ENCODE assay signal across 9 cellular contexts in genomic region chr2:144583741-144584453, GRCh38.
DNase-seq lines count a peak whose midpoint lies in the region; ATAC-seq and TF ChIP-seq lines count a peak whose summit lies in the region.
"Had no signal": no experiment of that assay in that cellular context is flagged by ENCODE, and none has a peak within 500 bp of the region (broad histone marks: within the 10 kb centered on the region; RNA-seq: fewer than 3 reads in every experiment).

No MANE protein-coding gene starts in this region.

- no peaks in the 10 kb centered on the region for H3K36me3 ChIP-seq in brain microvascular endothelial cell (replicated peaks)
- H3K36me3 ChIP-seq: colonic mucosa had no signal

- H3K4me3 ChIP-seq in brain microvascular endothelial cell (ENCODE audit: low read depth, low read length): no peak overlapping the region
- H3K4me3 ChIP-seq: colonic mucosa had no signal

- DNase-seq in AG20443 (ENCODE audit: low spot score) (peak; percentile 80), HS-5 (ENCODE audit: low read depth) (peak; percentile 74), brain microvascular endothelial cell (peak; percentile 74), kidney glomerular epithelial cell (lab: John Stamatoyannopoulos, UW) (peak; percentile 37), NCI-H146 (lab: John Stamatoyannopoulos, UW) (no peak), DMS53 treated with DMSO at 0.1 percent for 48 hours (lab: John Stamatoyannopoulos, UW; ENCODE audit: unreplicated experiment) (no peak)
- no peak for DNase-seq in activated CD4-positive, alpha-beta T cell treated with anti-CD3 and anti-CD28 coated beads for 4 hours
- DNase-seq: colonic mucosa had no signal

- no peak for TF ChIP-seq CTCF in brain microvascular endothelial cell (IDR thresholded peaks at IDR 0.05; ENCODE audit: low read depth, low read length, missing control alignments)

- no peak overlapping the region for H3K27ac ChIP-seq in brain microvascular endothelial cell
- H3K27ac ChIP-seq: colonic mucosa had no signal

- no peaks in the 10 kb centered on the region for H3K27me3 ChIP-seq in brain microvascular endothelial cell (replicated peaks)
- H3K27me3 ChIP-seq: colonic mucosa had no signal

- in situ Hi-C loops in brain microvascular endothelial cell (cut with HindIII; ENCODE audit: low pct_ligation_motif_present, low sequenced_read_pairs): no loop called here

- no peak for ATAC-seq in GM18909 (IDR thresholded peaks at IDR 0.05; ENCODE audit: poor library complexity, unreplicated experiment)

Comparison
In these comparisons a context has a peak if more than half of its experiments do, and no peak if none do; other contexts are left out.
1. DNase-seq: peak in AG20443 (single experiment), HS-5 (single experiment), brain microvascular endothelial cell (single experiment) and kidney glomerular epithelial cell (single experiment); none in NCI-H146 (single experiment), activated CD4-positive, alpha-beta T cell treated with anti-CD3 and anti-CD28 coated beads for 4 hours (0 of 2) and DMS53 treated with DMSO at 0.1 percent for 48 hours (single experiment).